Comparison of ENCODE assay signal across 16 cellular contexts in the genomic region with DNA sequence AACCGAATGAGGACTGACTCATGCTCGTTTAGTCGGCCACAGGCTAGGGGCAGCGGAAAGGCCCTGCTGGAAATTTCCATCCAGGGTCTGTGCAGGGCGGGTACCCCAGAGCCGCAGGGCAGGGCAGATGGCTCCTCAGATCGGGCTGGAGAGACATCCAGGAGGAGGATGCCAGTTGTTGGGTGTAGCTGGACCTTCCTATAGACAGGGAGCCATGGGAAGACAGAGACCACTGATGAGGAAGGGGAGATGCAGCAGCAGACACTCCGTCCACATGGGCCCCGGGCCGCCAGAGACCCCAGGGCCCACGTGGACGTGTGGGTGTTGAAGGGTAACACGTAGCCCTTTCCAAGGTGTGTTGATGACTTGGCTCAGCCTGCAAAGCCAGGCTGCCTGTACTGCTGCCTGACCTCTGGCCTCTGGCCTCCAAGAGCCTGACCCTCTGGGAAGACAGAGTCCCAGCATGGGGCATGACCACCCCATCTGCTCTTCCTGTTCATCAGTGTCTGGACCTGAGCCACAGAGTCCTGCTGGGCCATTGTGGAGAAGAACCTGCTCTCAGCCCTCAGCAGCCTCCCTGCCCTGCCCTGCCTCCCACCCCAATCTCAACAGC. TPM values are rescaled to one million over a fixed set of nuclear protein-coding genes. Genes with fewer than 3 reads are reported as not detected.
"Had no signal": no experiment of that assay in that cellular context is flagged by ENCODE, and none has a peak within 500 bp of the region (broad histone marks: within the 10 kb centered on the region; RNA-seq: fewer than 3 reads in every experiment).

No MANE protein-coding gene starts in this region.

- H3K27ac ChIP-seq: breast epithelium, suprapubic skin, upper lobe of left lung, VCaP had no signal

- H3K4me3 Mint-ChIP-seq: activated T-cell treated with anti-CD3 and anti-CD28 coated beads, Interleukin-2, amount 50 U/mL, for 4 hours had no signal

- H3K9me3 ChIP-seq: breast epithelium, mucosa of descending colon, suprapubic skin, upper lobe of left lung had no signal

- H3K36me3 ChIP-seq: breast epithelium, suprapubic skin, upper lobe of left lung had no signal

- ATAC-seq: activated T-cell treated with anti-CD3 and anti-CD28 coated beads, Interleukin-2, amount 50 U/mL, for 4 hours; left colon; mucosa of descending colon; naive thymus-derived CD8-positive, alpha-beta T cell; stimulated activated naive CD8-positive, alpha-beta T cell treated with anti-CD3 and anti-CD28 coated beads, Interleukin-15, Interleukin-2, amounts not matched to agents 100 U/mL and 50 U/mL, for 24 hours had no signal

- DNase-seq: activated CD4-positive, alpha-beta T cell treated with anti-CD3 and anti-CD28 coated beads for 4 hours; activated naive CD4-positive, alpha-beta T cell; activated T-cell treated with anti-CD3 and anti-CD28 coated beads, Interleukin-2, amount 50 U/mL, for 4 hours; aorta; left colon; mammary epithelial cell; mucosa of descending colon; naive thymus-derived CD8-positive, alpha-beta T cell; stimulated activated CD4-positive, alpha-beta T cell treated with anti-CD3 and anti-CD28 coated beads, Interleukin-2, amount 100 ng/mL, for 48 hours; stimulated activated naive CD8-positive, alpha-beta T cell treated with anti-CD3 and anti-CD28 coated beads, Interleukin-15, Interleukin-2, amounts not matched to agents 100 U/mL and 50 U/mL, for 24 hours; T-helper 9 cell had no signal

- H3K4me1 ChIP-seq: breast epithelium had no signal

- H3K9me3 Mint-ChIP-seq: activated T-cell treated with anti-CD3 and anti-CD28 coated beads, Interleukin-2, amount 50 U/mL, for 4 hours; naive thymus-derived CD8-positive, alpha-beta T cell had no signal

- H3K4me3 ChIP-seq: breast epithelium, mucosa of descending colon, suprapubic skin, upper lobe of left lung had no signal

RNA-seq across cellular contexts. Expression of a gene that starts 4.8 kb away (rescaled TPM):
- total RNA-seq: naive thymus-derived CD8-positive, alpha-beta T cell; pulmonary artery endothelial cell had no signal
- polyA plus RNA-seq: naive thymus-derived CD8-positive, alpha-beta T cell had no signal
